Comparison of ENCODE assay signal across 9 cellular contexts in the genomic region with DNA sequence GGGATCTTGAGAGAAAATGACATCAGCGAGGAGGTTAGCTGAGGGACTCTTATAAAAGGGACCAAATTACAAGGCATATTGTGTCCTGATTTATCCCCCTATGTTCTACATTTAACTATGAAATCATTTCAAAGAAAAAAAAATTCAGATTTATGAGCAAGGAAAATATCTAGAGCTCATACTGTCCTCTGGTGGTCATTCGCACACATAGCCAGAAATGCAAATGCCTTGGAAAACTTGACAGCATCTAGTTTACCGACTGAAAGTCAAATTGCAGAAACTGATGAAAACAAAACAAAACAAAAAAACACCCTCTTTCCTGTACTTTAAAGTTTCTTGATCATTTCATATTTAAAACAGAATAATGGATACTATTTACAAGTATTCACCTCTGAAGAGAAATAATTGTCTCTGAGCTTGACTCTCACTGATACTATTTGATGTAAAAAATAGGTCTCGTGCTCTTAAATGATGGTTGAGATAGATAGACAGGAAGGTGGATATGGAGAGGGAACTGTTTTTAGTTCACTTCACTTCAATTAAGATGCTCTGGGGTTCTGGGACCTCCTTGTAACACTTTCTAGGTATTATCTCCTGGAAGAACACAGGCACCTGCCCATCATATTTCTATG.
A peak's percentile ranks its signal among the peaks of the same experiment; 100 is the strongest.
DNase-seq lines count a peak whose midpoint lies in the region; ATAC-seq, FAIRE-seq and TF ChIP-seq lines count a peak whose summit lies in the region.
"Had no signal": no experiment of that assay in that cellular context is flagged by ENCODE, and none has a peak within 500 bp of the region (broad histone marks: within the 10 kb centered on the region; RNA-seq: fewer than 3 reads in every experiment).

No MANE protein-coding gene starts in this region.

- H3K9me3 Mint-ChIP-seq in osteocyte (ENCODE audit: unreplicated experiment) = peaks cover 14% of the 10 kb centered on the region

- ATAC-seq in GM21529 (IDR thresholded peaks at IDR 0.05; ENCODE audit: unreplicated experiment) = no peak

- H3K27me3 ChIP-seq in bronchial epithelial cell (ENCODE audit: control insufficient read depth, insufficient read depth, low read length) = no peaks in the 10 kb centered on the region

- DNase-seq in G401 (ENCODE audit: low spot score) = peak; percentile 16
- DNase-seq in NCI-H146 treated with DMSO at 0.1 percent for 48 hours (lab: John Stamatoyannopoulos, UW; ENCODE audit: unreplicated experiment) = peak; percentile 10
- peak; percentile 26 for DNase-seq in bronchial epithelial cell (ENCODE audit: low read depth)
- DNase-seq in osteocyte (ENCODE audit: extremely low spot score, unreplicated experiment) = no peak
- no peak for DNase-seq in stimulated activated CD4-positive, alpha-beta T cell treated with anti-CD3 and anti-CD28 coated beads, Interleukin-4, amount 100 ng/mL, for 4 hours
- DNase-seq in glomerular visceral epithelial cell (ENCODE audit: extremely low spot score) = no peak
- no peak for DNase-seq in dermis blood vessel endothelial cell

- TF ChIP-seq CTCF in bronchial epithelial cell (IDR thresholded peaks at IDR 0.05; ENCODE audit: insufficient read depth, low read length, severe bottlenecking) (peak; percentile 72), osteocyte (IDR thresholded peaks at IDR 0.05) (peak; percentile 56)

- no peaks in the 10 kb centered on the region for H3K36me3 ChIP-seq in bronchial epithelial cell (ENCODE audit: control insufficient read depth, insufficient read depth, low read length)

- H3K36me3 Mint-ChIP-seq in osteocyte (ENCODE audit: unreplicated experiment) = no peaks in the 10 kb centered on the region
- H3K36me3 Mint-ChIP-seq: memory B cell had no signal

- no peak overlapping the region for H3K27ac Mint-ChIP-seq in osteocyte (ENCODE audit: unreplicated experiment)
- H3K27ac Mint-ChIP-seq: memory B cell had no signal

- in situ Hi-C loops in G401 (cut with HindIII; ENCODE audit: low sequenced_read_pairs) = no loop called here

- no peaks in the 10 kb centered on the region for H3K4me1 Mint-ChIP-seq in osteocyte (ENCODE audit: unreplicated experiment)
- H3K4me1 Mint-ChIP-seq: memory B cell had no signal

- no peak overlapping the region for H3K4me3 Mint-ChIP-seq in osteocyte (ENCODE audit: unreplicated experiment)
- H3K4me3 Mint-ChIP-seq: memory B cell had no signal

- H3K4me3 ChIP-seq in bronchial epithelial cell (ENCODE audit: low read depth, low read length) = no peak overlapping the region

- no peak for FAIRE-seq in bronchial epithelial cell (lab: Jason Lieb, UNC)

- no peaks in the 10 kb centered on the region for H3K27me3 Mint-ChIP-seq in osteocyte (ENCODE audit: unreplicated experiment)
- H3K27me3 Mint-ChIP-seq: memory B cell had no signal

Comparison
In these comparisons a context has a peak if more than half of its experiments do, and no peak if none do; other contexts are left out.
1. DNase-seq: peak in G401 (single experiment), NCI-H146 treated with DMSO at 0.1 percent for 48 hours (single experiment) and bronchial epithelial cell (single experiment); none in osteocyte (single experiment), stimulated activated CD4-positive, alpha-beta T cell treated with anti-CD3 and anti-CD28 coated beads, Interleukin-4, amount 100 ng/mL, for 4 hours (0 of 2), glomerular visceral epithelial cell (single experiment) and dermis blood vessel endothelial cell (single experiment).